1 cellular context compared by ENCODE assay signal in the genomic region with DNA sequence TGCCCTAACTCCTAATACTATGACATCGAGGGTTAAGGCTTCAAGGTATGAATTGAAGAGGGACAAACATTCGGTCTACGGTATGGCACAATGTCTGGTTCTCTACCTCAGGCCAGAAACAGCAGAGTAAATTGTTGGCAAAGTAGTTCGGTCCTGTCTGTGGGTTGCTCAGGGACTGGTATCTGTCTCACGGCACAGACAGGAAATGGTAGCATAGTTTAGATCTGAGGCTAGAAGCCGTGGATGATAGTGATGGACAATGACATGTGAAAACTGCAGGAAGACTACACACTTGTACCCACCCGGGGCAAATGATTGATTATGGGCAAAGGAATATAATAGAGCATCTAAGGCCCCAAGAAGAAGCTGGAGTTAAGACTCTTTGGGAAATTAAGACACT.
TF ChIP-seq lines count a peak whose summit lies in the region.

No MANE protein-coding gene starts in this region.

TF ChIP-seq in GM23338, 12 proteins besides CTCF, POLR2A, EP300 and RAD21:
- TF ChIP-seq, protein P1, sequence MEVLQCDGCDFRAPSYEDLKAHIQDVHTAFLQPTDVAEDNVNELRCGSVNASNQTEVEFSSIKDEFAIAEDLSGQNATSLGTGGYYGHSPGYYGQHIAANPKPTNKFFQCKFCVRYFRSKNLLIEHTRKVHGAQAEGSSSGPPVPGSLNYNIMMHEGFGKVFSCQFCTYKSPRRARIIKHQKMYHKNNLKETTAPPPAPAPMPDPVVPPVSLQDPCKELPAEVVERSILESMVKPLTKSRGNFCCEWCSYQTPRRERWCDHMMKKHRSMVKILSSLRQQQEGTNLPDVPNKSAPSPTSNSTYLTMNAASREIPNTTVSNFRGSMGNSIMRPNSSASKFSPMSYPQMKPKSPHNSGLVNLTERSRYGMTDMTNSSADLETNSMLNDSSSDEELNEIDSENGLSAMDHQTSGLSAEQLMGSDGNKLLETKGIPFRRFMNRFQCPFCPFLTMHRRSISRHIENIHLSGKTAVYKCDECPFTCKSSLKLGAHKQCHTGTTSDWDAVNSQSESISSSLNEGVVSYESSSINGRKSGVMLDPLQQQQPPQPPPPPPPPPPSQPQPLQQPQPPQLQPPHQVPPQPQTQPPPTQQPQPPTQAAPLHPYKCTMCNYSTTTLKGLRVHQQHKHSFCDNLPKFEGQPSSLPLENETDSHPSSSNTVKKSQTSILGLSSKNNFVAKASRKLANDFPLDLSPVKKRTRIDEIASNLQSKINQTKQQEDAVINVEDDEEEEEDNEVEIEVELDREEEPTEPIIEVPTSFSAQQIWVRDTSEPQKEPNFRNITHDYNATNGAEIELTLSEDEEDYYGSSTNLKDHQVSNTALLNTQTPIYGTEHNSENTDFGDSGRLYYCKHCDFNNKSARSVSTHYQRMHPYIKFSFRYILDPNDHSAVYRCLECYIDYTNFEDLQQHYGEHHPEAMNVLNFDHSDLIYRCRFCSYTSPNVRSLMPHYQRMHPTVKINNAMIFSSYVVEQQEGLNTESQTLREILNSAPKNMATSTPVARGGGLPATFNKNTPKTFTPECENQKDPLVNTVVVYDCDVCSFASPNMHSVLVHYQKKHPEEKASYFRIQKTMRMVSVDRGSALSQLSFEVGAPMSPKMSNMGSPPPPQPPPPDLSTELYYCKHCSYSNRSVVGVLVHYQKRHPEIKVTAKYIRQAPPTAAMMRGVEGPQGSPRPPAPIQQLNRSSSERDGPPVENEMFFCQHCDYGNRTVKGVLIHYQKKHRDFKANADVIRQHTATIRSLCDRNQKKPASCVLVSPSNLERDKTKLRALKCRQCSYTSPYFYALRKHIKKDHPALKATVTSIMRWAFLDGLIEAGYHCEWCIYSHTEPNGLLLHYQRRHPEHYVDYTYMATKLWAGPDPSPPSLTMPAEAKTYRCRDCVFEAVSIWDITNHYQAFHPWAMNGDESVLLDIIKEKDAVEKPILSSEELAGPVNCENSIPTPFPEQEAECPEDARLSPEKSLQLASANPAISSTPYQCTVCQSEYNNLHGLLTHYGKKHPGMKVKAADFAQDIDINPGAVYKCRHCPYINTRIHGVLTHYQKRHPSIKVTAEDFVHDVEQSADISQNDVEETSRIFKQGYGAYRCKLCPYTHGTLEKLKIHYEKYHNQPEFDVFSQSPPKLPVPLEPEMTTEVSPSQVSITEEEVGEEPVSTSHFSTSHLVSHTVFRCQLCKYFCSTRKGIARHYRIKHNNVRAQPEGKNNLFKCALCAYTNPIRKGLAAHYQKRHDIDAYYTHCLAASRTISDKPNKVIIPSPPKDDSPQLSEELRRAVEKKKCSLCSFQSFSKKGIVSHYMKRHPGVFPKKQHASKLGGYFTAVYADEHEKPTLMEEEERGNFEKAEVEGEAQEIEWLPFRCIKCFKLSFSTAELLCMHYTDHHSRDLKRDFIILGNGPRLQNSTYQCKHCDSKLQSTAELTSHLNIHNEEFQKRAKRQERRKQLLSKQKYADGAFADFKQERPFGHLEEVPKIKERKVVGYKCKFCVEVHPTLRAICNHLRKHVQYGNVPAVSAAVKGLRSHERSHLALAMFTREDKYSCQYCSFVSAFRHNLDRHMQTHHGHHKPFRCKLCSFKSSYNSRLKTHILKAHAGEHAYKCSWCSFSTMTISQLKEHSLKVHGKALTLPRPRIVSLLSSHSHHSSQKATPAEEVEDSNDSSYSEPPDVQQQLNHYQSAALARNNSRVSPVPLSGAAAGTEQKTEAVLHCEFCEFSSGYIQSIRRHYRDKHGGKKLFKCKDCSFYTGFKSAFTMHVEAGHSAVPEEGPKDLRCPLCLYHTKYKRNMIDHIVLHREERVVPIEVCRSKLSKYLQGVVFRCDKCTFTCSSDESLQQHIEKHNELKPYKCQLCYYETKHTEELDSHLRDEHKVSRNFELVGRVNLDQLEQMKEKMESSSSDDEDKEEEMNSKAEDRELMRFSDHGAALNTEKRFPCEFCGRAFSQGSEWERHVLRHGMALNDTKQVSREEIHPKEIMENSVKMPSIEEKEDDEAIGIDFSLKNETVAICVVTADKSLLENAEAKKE (CRISPR knock-in tag; IDR thresholded peaks at IDR 0.05): no peak
- TF ChIP-seq JUNB (IDR thresholded peaks at IDR 0.05; ENCODE audit: unreplicated experiment) (no peak), EZH2 (IDR thresholded peaks at IDR 0.05; ENCODE audit: low read depth, unreplicated experiment) (no peak), POLR2AphosphoS5 (IDR thresholded peaks at IDR 0.05; ENCODE audit: low read depth) (no peak), ZNF114 (CRISPR knock-in tag; IDR thresholded peaks at IDR 0.05) (no peak)
- TF ChIP-seq, protein P2, sequence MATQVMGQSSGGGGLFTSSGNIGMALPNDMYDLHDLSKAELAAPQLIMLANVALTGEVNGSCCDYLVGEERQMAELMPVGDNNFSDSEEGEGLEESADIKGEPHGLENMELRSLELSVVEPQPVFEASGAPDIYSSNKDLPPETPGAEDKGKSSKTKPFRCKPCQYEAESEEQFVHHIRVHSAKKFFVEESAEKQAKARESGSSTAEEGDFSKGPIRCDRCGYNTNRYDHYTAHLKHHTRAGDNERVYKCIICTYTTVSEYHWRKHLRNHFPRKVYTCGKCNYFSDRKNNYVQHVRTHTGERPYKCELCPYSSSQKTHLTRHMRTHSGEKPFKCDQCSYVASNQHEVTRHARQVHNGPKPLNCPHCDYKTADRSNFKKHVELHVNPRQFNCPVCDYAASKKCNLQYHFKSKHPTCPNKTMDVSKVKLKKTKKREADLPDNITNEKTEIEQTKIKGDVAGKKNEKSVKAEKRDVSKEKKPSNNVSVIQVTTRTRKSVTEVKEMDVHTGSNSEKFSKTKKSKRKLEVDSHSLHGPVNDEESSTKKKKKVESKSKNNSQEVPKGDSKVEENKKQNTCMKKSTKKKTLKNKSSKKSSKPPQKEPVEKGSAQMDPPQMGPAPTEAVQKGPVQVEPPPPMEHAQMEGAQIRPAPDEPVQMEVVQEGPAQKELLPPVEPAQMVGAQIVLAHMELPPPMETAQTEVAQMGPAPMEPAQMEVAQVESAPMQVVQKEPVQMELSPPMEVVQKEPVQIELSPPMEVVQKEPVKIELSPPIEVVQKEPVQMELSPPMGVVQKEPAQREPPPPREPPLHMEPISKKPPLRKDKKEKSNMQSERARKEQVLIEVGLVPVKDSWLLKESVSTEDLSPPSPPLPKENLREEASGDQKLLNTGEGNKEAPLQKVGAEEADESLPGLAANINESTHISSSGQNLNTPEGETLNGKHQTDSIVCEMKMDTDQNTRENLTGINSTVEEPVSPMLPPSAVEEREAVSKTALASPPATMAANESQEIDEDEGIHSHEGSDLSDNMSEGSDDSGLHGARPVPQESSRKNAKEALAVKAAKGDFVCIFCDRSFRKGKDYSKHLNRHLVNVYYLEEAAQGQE (IDR thresholded peaks at IDR 0.05; ENCODE audit: unreplicated experiment): no peak
